8 cellular contexts compared by ENCODE assay signal in genomic region chr12:54360717-54361456, GRCh38. TPM values are rescaled to one million over a fixed set of nuclear protein-coding genes. Genes with fewer than 3 reads are reported as not detected.
DNase-seq lines count a peak whose midpoint lies in the region; ATAC-seq and TF ChIP-seq lines count a peak whose summit lies in the region.

No MANE protein-coding gene starts in this region.

- H3K4me2 ChIP-seq in KMS-11: no peak overlapping the region

- H3K36me3 Mint-ChIP-seq in activated naive CD8-positive, alpha-beta T cell: no peaks in the 10 kb centered on the region

- H3K4me1 Mint-ChIP-seq in activated naive CD8-positive, alpha-beta T cell (ENCODE audit: low read depth): peaks cover 26% of the 10 kb centered on the region

- POLR2A ChIA-PET in Panc1 (lab: Charles Lee): no interaction called here

- DNase-seq in Caki2 (ENCODE audit: low read depth) (peak; percentile 84), Panc1 (ENCODE audit: low read depth, low spot score) (peak; percentile 81), cardiac muscle cell (ENCODE audit: low read depth in 1 of 2, low spot score in 1 of 2) (peak; percentile 86 to 92), posterior vena cava (ENCODE audit: low spot score) (no peak)

- no TSS peak for BruUV-seq in Panc1 (replicated peaks; lab: Mats Ljungman, UMichigan)

- ATAC-seq in Panc1 (peak; percentile 68), HG03159 (IDR thresholded peaks at IDR 0.05; ENCODE audit: unreplicated experiment) (no peak)

- peak overlapping the region; percentile 87 for H3K27ac Mint-ChIP-seq in activated naive CD8-positive, alpha-beta T cell

- H3K36me3 ChIP-seq in KMS-11 (ENCODE audit: insufficient read depth): no peaks in the 10 kb centered on the region
- H3K36me3 ChIP-seq in Panc1 (ENCODE audit: control insufficient read depth, insufficient read depth, low read length): no peaks in the 10 kb centered on the region
- no peaks in the 10 kb centered on the region for H3K36me3 ChIP-seq in cardiac muscle cell
- H3K36me3 ChIP-seq in rectal smooth muscle tissue (ENCODE audit: control insufficient read depth, insufficient read depth, low read length): no peaks in the 10 kb centered on the region

- peak overlapping the region; percentile 30 for H3K4me3 Mint-ChIP-seq in activated naive CD8-positive, alpha-beta T cell

- H3K9me3 Mint-ChIP-seq in activated naive CD8-positive, alpha-beta T cell (ENCODE audit: low read depth): no peaks in the 10 kb centered on the region

- H3K27ac ChIP-seq in KMS-11: no peak overlapping the region
- H3K27ac ChIP-seq in Panc1 (ENCODE audit: low read length): peak overlapping the region; percentile 91
- H3K27ac ChIP-seq in cardiac muscle cell: peak overlapping the region; percentile 81
- H3K27ac ChIP-seq in rectal smooth muscle tissue (ENCODE audit: low read depth, low read length): peak overlapping the region; percentile 60

- peak; percentile 96 for TF ChIP-seq CTCF in KMS-11 (conservative IDR thresholded peaks at IDR 0.05; ENCODE audit: low read depth, low read length)
- peak; percentile 96 for TF ChIP-seq CTCF in Panc1 (IDR thresholded peaks at IDR 0.05)
- TF ChIP-seq CTCF in cardiac muscle cell (IDR thresholded peaks at IDR 0.05; ENCODE audit: low read depth, low read length): peak; percentile 81

- peaks cover 39% of the 10 kb centered on the region for H3K4me1 ChIP-seq in KMS-11 (ENCODE audit: low read depth, poor library complexity, severe bottlenecking)
- peaks cover 32% of the 10 kb centered on the region for H3K4me1 ChIP-seq in Panc1 (ENCODE audit: control insufficient read depth, insufficient read depth, low read length)
- H3K4me1 ChIP-seq in cardiac muscle cell (ENCODE audit: low read depth): peaks cover 36% of the 10 kb centered on the region
- H3K4me1 ChIP-seq in rectal smooth muscle tissue (ENCODE audit: control insufficient read depth, insufficient read depth, low read length): peaks cover 30% of the 10 kb centered on the region

- no peaks in the 10 kb centered on the region for H3K27me3 Mint-ChIP-seq in activated naive CD8-positive, alpha-beta T cell

- H3K9ac ChIP-seq in KMS-11: no peak overlapping the region
- no peak overlapping the region for H3K9ac ChIP-seq in rectal smooth muscle tissue (ENCODE audit: low read length)

- no peaks in the 10 kb centered on the region for H3K79me2 ChIP-seq in KMS-11 (ENCODE audit: insufficient read depth, low read depth)

- H2AFZ ChIP-seq in KMS-11 (ENCODE audit: low read depth): no peak overlapping the region

- H4K20me1 ChIP-seq in KMS-11 (ENCODE audit: insufficient read depth): no peaks in the 10 kb centered on the region

- intact Hi-C loops in Panc1 (cut with micrococcal nuclease; ENCODE audit: unreplicated experiment): loop anchor here (2.0 to 5.0 kb wide), 2 partner anchors 74 to 140 kb away; no protein-coding TSS in a partner anchor
- intact Hi-C loops in posterior vena cava (cut with DNase I): loop anchor here (10.0 kb wide), 3 partner anchors 66 to 136 kb away; no protein-coding TSS in a partner anchor

- CTCF ChIA-PET in Panc1 (lab: Charles Lee): interaction anchor here (0.7 kb wide), 1 partner anchor 61 kb away, joined by 3 read pairs; no protein-coding TSS in a partner anchor

- in situ Hi-C loops in Caki2 (cut with HindIII; ENCODE audit: low pct_unique_long_range_greater_than_20kb, low sequenced_read_pairs): loop anchor here (5.0 kb wide), 1 partner anchor 69 kb away; no protein-coding TSS in a partner anchor
- in situ Hi-C loops in Panc1 (cut with HindIII; ENCODE audit: low pct_unique_long_range_greater_than_20kb, low sequenced_read_pairs): no loop called here

- peaks cover 51% of the 10 kb centered on the region for H3K27me3 ChIP-seq in KMS-11 (ENCODE audit: insufficient read depth, low read depth)
- no peaks in the 10 kb centered on the region for H3K27me3 ChIP-seq in Panc1 (ENCODE audit: control insufficient read depth, insufficient read depth, low read length)
- no peaks in the 10 kb centered on the region for H3K27me3 ChIP-seq in cardiac muscle cell
- no peaks in the 10 kb centered on the region for H3K27me3 ChIP-seq in rectal smooth muscle tissue (ENCODE audit: control insufficient read depth, insufficient read depth, low read length)

- H3K9me3 ChIP-seq in Panc1 (ENCODE audit: control insufficient read depth, insufficient read depth, low read depth, low read length): no peaks in the 10 kb centered on the region
- H3K9me3 ChIP-seq in cardiac muscle cell (ENCODE audit: low read depth): no peaks in the 10 kb centered on the region

- H3K4me3 ChIP-seq in KMS-11 (IDR thresholded peaks at IDR 0.05; ENCODE audit: insufficient read depth, low read depth, low read length) (no peak overlapping the region), Panc1 (ENCODE audit: low read depth in 2 of 2, low read length in 2 of 2) (no peak overlapping the region), cardiac muscle cell (no peak overlapping the region), rectal smooth muscle tissue (ENCODE audit: low read length) (no peak overlapping the region)

RNA-seq across cellular contexts. Expression of gene GPR84, which starts 3.4 kb away (rescaled TPM):
- not detected in 2 replicates for total RNA-seq in Caki2 (2014; rRNA removed; shearing (Covaris generic); ENCODE audit: low replicate concordance)
- total RNA-seq in Panc1 (2021; ENCODE audit: unreplicated experiment): not detected
- polyA plus RNA-seq in Panc1 (2012; ENCODE audit: insufficient read length): not detected
- 0.09 TPM in 1 of 2 replicates, not detected in the other for total RNA-seq in cardiac muscle cell
- not detected in 2 replicates for polyA plus RNA-seq in cardiac muscle cell
- total RNA-seq in posterior vena cava: 1 to 10 TPM; 1.6 to 2.5 TPM

RNA-seq across cellular contexts. Expression of gene ZNF385A, which starts 23.6 kb away (rescaled TPM):
- 1.7 and 1.8 TPM in 2 replicates for total RNA-seq in Caki2 (2014; rRNA removed; shearing (Covaris generic); ENCODE audit: low replicate concordance)
- total RNA-seq in Panc1 (2021; ENCODE audit: unreplicated experiment): 5.9 TPM
- 10.0 TPM for polyA plus RNA-seq in Panc1 (2012; ENCODE audit: insufficient read length)
- 13.0 and 20.0 TPM in 2 replicates for total RNA-seq in cardiac muscle cell
- polyA plus RNA-seq in cardiac muscle cell: 13.4 and 16.0 TPM in 2 replicates
- total RNA-seq in posterior vena cava: 10 to 100 TPM; 19.3 to 23.2 TPM

RNA-seq across cellular contexts. Expression of gene COPZ1, which starts 36.0 kb away (rescaled TPM):
- total RNA-seq in Caki2 (2014; rRNA removed; shearing (Covaris generic); ENCODE audit: low replicate concordance): 366 and 493 TPM in 2 replicates
- total RNA-seq in Panc1 (2021; ENCODE audit: unreplicated experiment): 175 TPM
- polyA plus RNA-seq in Panc1 (2012; ENCODE audit: insufficient read length): 147 TPM
- total RNA-seq in cardiac muscle cell: 131 and 152 TPM in 2 replicates
- polyA plus RNA-seq in cardiac muscle cell: 213 and 233 TPM in 2 replicates
- total RNA-seq in posterior vena cava: 10 to 100 TPM; 80.2 to 80.6 TPM

RNA-seq across cellular contexts. Expression of gene ITGA5, which starts 58.2 kb away (rescaled TPM):
- total RNA-seq in Caki2 (2014; rRNA removed; shearing (Covaris generic); ENCODE audit: low replicate concordance): 35.8 and 44.7 TPM in 2 replicates
- total RNA-seq in Panc1 (2021; ENCODE audit: unreplicated experiment) (75.8 TPM), cardiac muscle cell (45.9 and 55.8 TPM in 2 replicates), posterior vena cava (1,000 to 10,000 TPM in 1 of 2 donors, 100 to 1,000 TPM in 1; 833 to 1,151 TPM)
- polyA plus RNA-seq in Panc1 (2012; ENCODE audit: insufficient read length): 110 TPM
- 52.6 and 53.2 TPM in 2 replicates for polyA plus RNA-seq in cardiac muscle cell
